8 cellular contexts compared by ENCODE assay signal in the genomic region with DNA sequence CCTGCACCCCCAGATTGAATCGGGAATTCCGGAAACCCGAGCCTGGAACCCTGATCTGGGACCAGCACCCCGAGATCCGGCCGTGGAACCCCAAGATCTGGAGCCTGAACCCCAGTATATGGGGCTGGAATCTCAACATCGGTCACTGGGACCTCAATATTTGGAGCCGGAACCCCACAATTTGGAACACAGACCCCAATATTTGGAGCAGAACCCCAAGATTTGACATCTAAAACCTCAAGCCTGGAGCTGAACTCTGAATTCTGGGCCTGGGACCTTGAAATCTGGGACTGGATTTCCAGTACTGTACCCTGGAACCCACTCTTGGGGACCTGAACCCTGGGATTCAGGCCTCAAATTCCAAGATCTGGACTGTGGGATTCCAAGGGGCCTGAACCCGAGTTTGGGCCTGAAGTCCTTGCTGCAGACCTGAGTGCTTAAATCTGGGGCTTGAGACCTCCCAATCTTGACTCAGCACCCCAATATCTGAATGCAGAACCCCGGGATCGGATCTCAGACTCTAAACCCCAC. TPM values are rescaled to one million over a fixed set of nuclear protein-coding genes. Genes with fewer than 3 reads are reported as not detected.
DNase-seq lines count a peak whose midpoint lies in the region; ATAC-seq lines count a peak whose summit lies in the region.

No MANE protein-coding gene starts in this region.

- peak overlapping the region; percentile 76 for H3K4me3 Mint-ChIP-seq in central memory CD8-positive, alpha-beta T cell

- no peak for DNase-seq in central memory CD8-positive, alpha-beta T cell (ENCODE audit: low spot score in 2 of 2)
- no peak for DNase-seq in CD1c-positive myeloid dendritic cell (ENCODE audit: extremely low spot score)
- DNase-seq in inferior parietal cortex (ENCODE audit: extremely low spot score): no peak
- no peak for DNase-seq in activated gamma-delta T cell treated with Interleukin-2 at 50 U/mL for 16 hours
- no peak for DNase-seq in OCI-M1 (lab: John Stamatoyannopoulos, UW)

- no peak for ATAC-seq in central memory CD8-positive, alpha-beta T cell (replicated peaks; ENCODE audit: extremely low read depth, poor library complexity, severe bottlenecking)

- no peaks in the 10 kb centered on the region for H3K4me1 ChIP-seq in ACC112 (ENCODE audit: control insufficient read depth, insufficient read depth, low read length, unreplicated experiment)
- peaks cover 8% of the 10 kb centered on the region for H3K4me1 ChIP-seq in HUES64 (ENCODE audit: insufficient read depth, low read length)
- H3K4me1 ChIP-seq in muscle layer of colon (ENCODE audit: insufficient read depth, low read length): peaks cover 37% of the 10 kb centered on the region

- H3K36me3 ChIP-seq in ACC112 (ENCODE audit: insufficient read depth, low read length) (no peaks in the 10 kb centered on the region), HUES64 (ENCODE audit: insufficient read depth, low read length) (peaks cover 9% of the 10 kb centered on the region; the same call in 1 of the 2 replicates), muscle layer of colon (ENCODE audit: insufficient read depth, low read length) (no peaks in the 10 kb centered on the region)

- peaks cover 36% of the 10 kb centered on the region for H3K4me1 Mint-ChIP-seq in central memory CD8-positive, alpha-beta T cell

- H3K27me3 Mint-ChIP-seq in central memory CD8-positive, alpha-beta T cell: no peaks in the 10 kb centered on the region

- no peak overlapping the region for H3K27ac ChIP-seq in ACC112 (ENCODE audit: low read depth, low read length)
- H3K27ac ChIP-seq in HUES64 (ENCODE audit: low read depth, low read length): no peak overlapping the region
- H3K27ac ChIP-seq in muscle layer of colon (ENCODE audit: low read depth, low read length): peak overlapping the region; percentile 84

- no peaks in the 10 kb centered on the region for H3K9me3 Mint-ChIP-seq in central memory CD8-positive, alpha-beta T cell

- no peaks in the 10 kb centered on the region for H3K79me2 ChIP-seq in ACC112 (ENCODE audit: control insufficient read depth, insufficient read depth, low read length, unreplicated experiment)

- H3K9ac ChIP-seq in HUES64 (ENCODE audit: low read depth, low read length): peak overlapping the region; percentile 70
- peak overlapping the region; percentile 78 for H3K9ac ChIP-seq in muscle layer of colon (ENCODE audit: low read length)

- H3K36me3 Mint-ChIP-seq in central memory CD8-positive, alpha-beta T cell (ENCODE audit: insufficient read depth): peaks cover 10% of the 10 kb centered on the region

- H3K9me3 ChIP-seq in HUES64 (ENCODE audit: insufficient read depth, low read depth, low read length) (no peaks in the 10 kb centered on the region), muscle layer of colon (ENCODE audit: low read length) (no peaks in the 10 kb centered on the region)

- H2AFZ ChIP-seq in ACC112 (ENCODE audit: low read length, unreplicated experiment): no peak overlapping the region

- no peaks in the 10 kb centered on the region for H3K27me3 ChIP-seq in ACC112 (ENCODE audit: insufficient read depth, low read length)
- H3K27me3 ChIP-seq in HUES64 (ENCODE audit: insufficient read depth, low read length): no peaks in the 10 kb centered on the region
- no peaks in the 10 kb centered on the region for H3K27me3 ChIP-seq in muscle layer of colon (ENCODE audit: control insufficient read depth in 1 of 2, insufficient read depth in 2 of 2, low read length in 2 of 2)

- peak overlapping the region; percentile 77 for H3K4me3 ChIP-seq in ACC112 (ENCODE audit: low read depth, low read length)
- peak overlapping the region; percentile 83 for H3K4me3 ChIP-seq in HUES64 (ENCODE audit: low read length)
- H3K4me3 ChIP-seq in muscle layer of colon (ENCODE audit: low read depth in 1 of 2, low read length in 2 of 2): peak overlapping the region; percentile 45 to 79

- peak overlapping the region; percentile 51 for H3K27ac Mint-ChIP-seq in central memory CD8-positive, alpha-beta T cell (ENCODE audit: low read depth)

- 26% methylated on average over 11 of the region's 11 CpGs for WGBS in HUES64

RNA-seq across cellular contexts. Expression of a gene that starts 0.6 kb away (rescaled TPM):
- 18.7 TPM for polyA plus RNA-seq in HUES64 (2013, experiment 1 of 2)
- 23.6 TPM for polyA plus RNA-seq in HUES64 (2013, experiment 2 of 2)

RNA-seq across cellular contexts. Expression of a gene that starts 28.7 kb away (rescaled TPM):
- polyA plus RNA-seq in HUES64 (2013, experiment 1 of 2): not detected
- polyA plus RNA-seq in HUES64 (2013, experiment 2 of 2): not detected

RNA-seq across cellular contexts. Expression of a gene that starts 34.5 kb away (rescaled TPM):
- polyA plus RNA-seq in HUES64 (2013, experiment 1 of 2): not detected
- 0.57 TPM for polyA plus RNA-seq in HUES64 (2013, experiment 2 of 2)

RNA-seq across cellular contexts. Expression of a gene that starts 36.5 kb away (rescaled TPM):
- 5.6 TPM for polyA plus RNA-seq in HUES64 (2013, experiment 1 of 2)
- 5.6 TPM for polyA plus RNA-seq in HUES64 (2013, experiment 2 of 2)

RNA-seq across cellular contexts. Expression of a gene that starts 58.2 kb away (rescaled TPM):
- polyA plus RNA-seq in HUES64 (2013, experiment 1 of 2): 11.0 TPM
- polyA plus RNA-seq in HUES64 (2013, experiment 2 of 2): 11.3 TPM
